In the genomic region with DNA sequence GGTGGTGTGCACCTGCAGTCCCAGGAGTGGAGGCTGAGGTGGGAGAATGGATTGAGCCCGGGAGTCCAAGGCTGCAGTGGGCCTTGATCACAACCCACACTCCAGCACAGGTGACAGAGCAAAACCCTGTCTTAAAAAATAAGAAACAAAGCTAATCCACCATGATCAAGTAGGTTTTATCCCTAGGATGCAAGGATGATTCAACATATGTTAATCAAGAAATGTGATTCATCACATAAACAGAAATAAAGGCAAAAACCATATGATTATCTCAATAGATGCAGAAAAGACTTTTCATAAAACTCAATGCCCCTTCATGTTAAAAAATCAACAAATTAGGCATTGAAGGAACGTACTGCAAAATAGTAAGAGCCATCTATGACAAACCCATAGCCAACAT, we compare ENCODE assay signal across 22 cellular contexts. TPM values are rescaled to one million over a fixed set of nuclear protein-coding genes. Genes with fewer than 3 reads are reported as not detected.
"Had no signal": no experiment of that assay in that cellular context is flagged by ENCODE, and none has a peak within 500 bp of the region (broad histone marks: within the 10 kb centered on the region; RNA-seq: fewer than 3 reads in every experiment).

No MANE protein-coding gene starts in this region.

- H3K79me2 ChIP-seq: parathyroid adenoma had no signal

- H3K9ac ChIP-seq: parathyroid adenoma had no signal

- H3K27ac ChIP-seq: coronary artery, gastrocnemius medialis, left lung, neutrophil, parathyroid adenoma, right lobe of liver, testis, tibial artery had no signal

- H3K36me3 ChIP-seq: gastrocnemius medialis, left lung, neutrophil, right lobe of liver, tibial artery had no signal

- H3K9me3 ChIP-seq: gastrocnemius medialis, left lung, mucosa of descending colon, neutrophil, right lobe of liver, testis, tibial artery had no signal

- H3K27me3 ChIP-seq: gastrocnemius medialis, left lung, neutrophil, right lobe of liver, testis, tibial artery had no signal

- ATAC-seq: gastrocnemius medialis; left cardiac atrium; left lung; mucosa of descending colon; natural killer cell treated with Interleukin-12 subunit alpha and Interleukin-12 subunit beta and Interleukin-15 and Interleukin-18, amount 100 ng/mL, for 72 hours; right lobe of liver; stimulated activated memory B cell treated with anti-CD40 and anti-IgM and Interleukin-4, amounts not matched to agents 10 μg/mL and 1 μg/mL and 100 μg/mL, for 72 hours; stimulated activated naive CD8-positive, alpha-beta T cell treated with anti-CD3 and anti-CD28 coated beads, Interleukin-15, Interleukin-2, amounts not matched to agents 100 U/mL and 50 U/mL, for 24 hours had no signal

- H2AFZ ChIP-seq: parathyroid adenoma had no signal

- H3K4me2 ChIP-seq: smooth muscle cell had no signal

- H3K4me1 ChIP-seq: gastrocnemius medialis, left lung, parathyroid adenoma, right lobe of liver, testis, tibial artery had no signal

- H3K4me3 ChIP-seq: coronary artery, gastrocnemius medialis, left lung, mucosa of descending colon, right lobe of liver, smooth muscle cell, testis, tibial artery had no signal

- DNase-seq: dermis blood vessel endothelial cell; gastrocnemius medialis; kidney; left cardiac atrium; left lung; mesenchymal stem cell; mucosa of descending colon; naive B cell; right lobe of liver; stimulated activated CD4-positive, alpha-beta T cell treated with anti-CD3 and anti-CD28 coated beads, Interleukin-12 subunit alpha, Interleukin-12 subunit beta, amount 100 ng/mL, for 4 hours; stimulated activated CD4-positive, alpha-beta T cell treated with anti-CD3 and anti-CD28 coated beads, Interleukin-1b, Interleukin-23, amount 100 ng/mL, for 48 hours; stimulated activated CD4-positive, alpha-beta T cell treated with anti-CD3 and anti-CD28 coated beads, Interleukin-4, amount 100 ng/mL, for 1 hour; stimulated activated naive CD8-positive, alpha-beta T cell treated with anti-CD3 and anti-CD28 coated beads, Interleukin-15, Interleukin-2, amounts not matched to agents 100 U/mL and 50 U/mL, for 24 hours; substantia nigra; testis; tibial artery had no signal

RNA-seq across cellular contexts. Expression of a gene that starts 58.1 kb away (rescaled TPM):
- total RNA-seq: natural killer cell treated with Interleukin-12 subunit alpha and Interleukin-12 subunit beta and Interleukin-15 and Interleukin-18, amount 100 ng/mL, for 72 hours had no signal
- polyA plus RNA-seq: smooth muscle cell had no signal
